ENCODE assay signal across 8 cellular contexts in genomic region chr20:62797671-62798532, GRCh38. TPM values are rescaled to one million over a fixed set of nuclear protein-coding genes. Genes with fewer than 3 reads are reported as not detected.
A peak's percentile ranks its signal among the peaks of the same experiment; 100 is the strongest.
DNase-seq lines count a peak whose midpoint lies in the region; ATAC-seq, FAIRE-seq and TF ChIP-seq lines count a peak whose summit lies in the region.

No MANE protein-coding gene starts in this region.

- TF ChIP-seq CTCF in VCaP (conservative IDR thresholded peaks at IDR 0.05) (no peak), foreskin fibroblast (IDR thresholded peaks at IDR 0.05; ENCODE audit: low read depth, low read length) (no peak)

- H3K27ac Mint-ChIP-seq in activated CD4-positive, alpha-beta T cell treated with anti-CD3 and anti-CD28 coated beads for 36 hours = peak overlapping the region; percentile 24

- WGBS in small intestine, 3 donors = 26 to 64% (median 54%) methylated on average over 26 of the region's 26 CpGs

- no peaks in the 10 kb centered on the region for H3K27me3 ChIP-seq in small intestine (ENCODE audit: control insufficient read depth in 2 of 2, insufficient read depth in 2 of 2, low read length in 2 of 2)

- CTCF ChIA-PET in activated CD4-positive, alpha-beta T cell treated with anti-CD3 and anti-CD28 coated beads for 36 hours (lab: Charles Lee) = interaction anchor here (0.6 kb wide), 2 partner anchors 153 to 258 kb away, joined by 3 read pairs; no protein-coding TSS in a partner anchor

- peaks cover 9% of the 10 kb centered on the region in 2 donors for H3K36me3 ChIP-seq in small intestine (ENCODE audit: control insufficient read depth in 2 of 2, insufficient read depth in 2 of 2, low read length in 2 of 2)

- no peak for DNase-seq in activated CD4-positive, alpha-beta T cell treated with anti-CD3 and anti-CD28 coated beads for 36 hours
- no peak for DNase-seq in activated CD4-positive, alpha-beta T cell treated with anti-CD3 and anti-CD28 coated beads for 48 hours
- DNase-seq in foreskin fibroblast (no peak), small intestine (peak; percentile 89), NCI-H345 (lab: John Stamatoyannopoulos, UW) (no peak)

- intact Hi-C loops in activated CD4-positive, alpha-beta T cell treated with anti-CD3 and anti-CD28 coated beads for 36 hours (cut with DNase I, micrococcal nuclease) = loop anchor here (2.0 to 10.0 kb wide), 3 partner anchors 413 to 829 kb away; partner anchors contain the start of genes GMEB2 (in 1 of the 2), RPS21 (in 1 of the 2) and TAF4 (in 1 of the 2)

- H3K9me3 Mint-ChIP-seq in activated CD4-positive, alpha-beta T cell treated with anti-CD3 and anti-CD28 coated beads for 36 hours (ENCODE audit: low read depth) = no peaks in the 10 kb centered on the region

- peak overlapping the region; percentile 76 for H3K4me3 Mint-ChIP-seq in activated CD4-positive, alpha-beta T cell treated with anti-CD3 and anti-CD28 coated beads for 36 hours

- H3K4me1 Mint-ChIP-seq in activated CD4-positive, alpha-beta T cell treated with anti-CD3 and anti-CD28 coated beads for 36 hours = peaks cover 25% of the 10 kb centered on the region

- H3K4me1 ChIP-seq in small intestine (ENCODE audit: control insufficient read depth in 2 of 2, insufficient read depth in 1 of 2, low read depth in 1 of 2, low read length in 1 of 2) = peaks cover 2 to 4% of the 10 kb centered on the region in 2 donors

- H3K36me3 Mint-ChIP-seq in activated CD4-positive, alpha-beta T cell treated with anti-CD3 and anti-CD28 coated beads for 36 hours (ENCODE audit: low read depth) = peaks cover 24% of the 10 kb centered on the region

- H3K27ac ChIP-seq in VCaP = peak overlapping the region; percentile 90; the same call in 1 of the 2 replicates
- peak overlapping the region; percentile 73 to 88 for H3K27ac ChIP-seq in small intestine (ENCODE audit: low read depth in 1 of 2, low read length in 1 of 2)

- no peak for FAIRE-seq in small intestine (lab: Jason Lieb, UNC)

- no peaks in the 10 kb centered on the region for H3K27me3 Mint-ChIP-seq in activated CD4-positive, alpha-beta T cell treated with anti-CD3 and anti-CD28 coated beads for 36 hours

- H3K4me3 ChIP-seq in foreskin fibroblast (ENCODE audit: low read depth in 1 of 2, low read length in 2 of 2) = peak overlapping the region; percentile 56 to 60
- no peak overlapping the region for H3K4me3 ChIP-seq in small intestine (ENCODE audit: low read depth in 1 of 2, low read length in 2 of 2)

- no peaks in the 10 kb centered on the region for H3K9me3 ChIP-seq in small intestine (ENCODE audit: control insufficient read depth, low read depth)

- POLR2A ChIA-PET in activated CD4-positive, alpha-beta T cell treated with anti-CD3 and anti-CD28 coated beads for 36 hours (lab: Charles Lee) = no interaction called here

- ATAC-seq in activated CD4-positive, alpha-beta T cell treated with anti-CD3 and anti-CD28 coated beads for 36 hours = no peak
- ATAC-seq in GM21367 (IDR thresholded peaks at IDR 0.05; ENCODE audit: unreplicated experiment) = no peak
- ATAC-seq in GM21529 (IDR thresholded peaks at IDR 0.05; ENCODE audit: unreplicated experiment) = no peak

RNA-seq across cellular contexts. Expression of gene MRGBP, which starts 1.6 kb away (rescaled TPM):
- 10 to 100 TPM; 14.5 to 15.0 TPM for total RNA-seq in activated CD4-positive, alpha-beta T cell treated with anti-CD3 and anti-CD28 coated beads for 36 hours
- 10 to 100 TPM; 13.2 to 17.0 (median 13.5) TPM for polyA plus RNA-seq in small intestine

RNA-seq across cellular contexts. Expression of gene OGFR, which starts 6.7 kb away (rescaled TPM):
- 10 to 100 TPM; 43.8 to 44.7 TPM for total RNA-seq in activated CD4-positive, alpha-beta T cell treated with anti-CD3 and anti-CD28 coated beads for 36 hours
- polyA plus RNA-seq in small intestine = 10 to 100 TPM; 46.6 to 88.3 (median 85.9) TPM

RNA-seq across cellular contexts. Expression of gene COL9A3, which starts 18.9 kb away (rescaled TPM):
- not detected for total RNA-seq in activated CD4-positive, alpha-beta T cell treated with anti-CD3 and anti-CD28 coated beads for 36 hours
- 10 to 100 TPM in 1 of 3 donors, 1 to 10 TPM in 2; 5.1 to 12.7 (median 6.7) TPM for polyA plus RNA-seq in small intestine

Comparison
In these comparisons a context has a peak if more than half of its experiments do, and no peak if none do; other contexts are left out.
1. H3K4me3 ChIP-seq: peak in foreskin fibroblast (2 of 2); none in small intestine (0 of 2).